Comparison of ENCODE assay signal across 8 cellular contexts in genomic region chr2:27123302-27124150, GRCh38. TPM values are rescaled to one million over a fixed set of nuclear protein-coding genes. Genes with fewer than 3 reads are reported as not detected.
DNase-seq lines count a peak whose midpoint lies in the region; ATAC-seq and TF ChIP-seq lines count a peak whose summit lies in the region.

ABHD1 (plus strand) TSS chr2:27123815; CDS start chr2:27123949, 134 bp downstream.

- peak; percentile 87 to 93 for ATAC-seq in lower lobe of right lung

- H3K9ac ChIP-seq in duodenal mucosa (ENCODE audit: low read depth in 1 of 2, low read length in 2 of 2), result peak within 1 kb of the TSS; percentile 41 to 63

- TF ChIP-seq CTCF in GM12865 (IDR thresholded peaks at IDR 0.05; ENCODE audit: insufficient read depth, low read depth, low read length, missing control alignments) (no peak), lower lobe of right lung (IDR thresholded peaks at IDR 0.05) (peak; percentile 10)

- peaks cover 9 to 24% of the 10 kb centered on the region in 2 donors for H3K4me1 ChIP-seq in duodenal mucosa (ENCODE audit: control insufficient read depth in 1 of 2, insufficient read depth in 2 of 2, low read length in 2 of 2)
- H3K4me1 ChIP-seq in lower lobe of right lung, result peaks cover 12% of the 10 kb centered on the region

- DNase-seq in GM12865 (ENCODE audit: low read depth), result peak; percentile 38
- peak; percentile 56 for DNase-seq in NCI-H146 (lab: John Stamatoyannopoulos, UW)
- DNase-seq in activated CD4-positive, alpha-beta T cell treated with anti-CD3 and anti-CD28 coated beads, Interleukin-2, amount 50 U/mL, for 48 hours, result peak; percentile 62 to 71
- DNase-seq in lower lobe of right lung, result peak; percentile 82
- peak in 2 of 3 experiments; percentile 27 to 56 for DNase-seq in stimulated activated CD4-positive, alpha-beta T cell treated with anti-CD3 and anti-CD28 coated beads, TNF-alpha, amount 100 ng/mL, for 24 hours (ENCODE audit: low read depth in 3 of 3)
- DNase-seq in NCI-H1694 (lab: John Stamatoyannopoulos, UW), result no peak
- no peak for DNase-seq in SW 1271 (lab: John Stamatoyannopoulos, UW)

- H3K27me3 ChIP-seq in duodenal mucosa (ENCODE audit: control insufficient read depth in 1 of 2, insufficient read depth in 2 of 2, low read length in 2 of 2), result peaks cover 5 to 8% of the 10 kb centered on the region in 2 donors
- peaks cover 1% of the 10 kb centered on the region for H3K27me3 ChIP-seq in lower lobe of right lung (ENCODE audit: low read depth)

- H3K9me3 ChIP-seq in duodenal mucosa (ENCODE audit: control insufficient read depth in 1 of 2, low read length in 2 of 2), result no peaks in the 10 kb centered on the region
- H3K9me3 ChIP-seq in lower lobe of right lung, result no peaks in the 10 kb centered on the region

- H3K36me3 ChIP-seq in duodenal mucosa (ENCODE audit: control insufficient read depth in 1 of 2, insufficient read depth in 2 of 2, low read length in 2 of 2) (no peaks in the 10 kb centered on the region), lower lobe of right lung (no peaks in the 10 kb centered on the region)

- intact Hi-C loops in lower lobe of right lung (cut with DNase I), result no loop called here

- H3K4me3 ChIP-seq in GM12865 (ENCODE audit: low read depth, low read length), result peak within 1 kb of the TSS; percentile 57
- peak within 1 kb of the TSS; percentile 74 to 89 for H3K4me3 ChIP-seq in duodenal mucosa (ENCODE audit: low read depth in 1 of 2, low read length in 2 of 2)
- peak within 1 kb of the TSS; percentile 58 for H3K4me3 ChIP-seq in lower lobe of right lung

- H3K27ac ChIP-seq in duodenal mucosa (ENCODE audit: low read depth, low read length) (peak within 1 kb of the TSS; percentile 4), lower lobe of right lung (peak within 1 kb of the TSS; percentile 31)

RNA-seq across cellular contexts. Expression of gene ABHD1, which starts in this region (rescaled TPM):
- 0.21 TPM for total RNA-seq in lower lobe of right lung

Comparison
In these comparisons a context has a peak if more than half of its experiments do, and no peak if none do; other contexts are left out.
1. Peak in DNase-seq, ATAC-seq, H3K4me3 ChIP-seq and H3K27ac ChIP-seq in lower lobe of right lung; RNA of the gene not detected or under 1 TPM.
2. DNase-seq: peak in GM12865 (single experiment), NCI-H146 (single experiment), activated CD4-positive, alpha-beta T cell treated with anti-CD3 and anti-CD28 coated beads, Interleukin-2, amount 50 U/mL, for 48 hours (2 of 2) and stimulated activated CD4-positive, alpha-beta T cell treated with anti-CD3 and anti-CD28 coated beads, TNF-alpha, amount 100 ng/mL, for 24 hours (2 of 3); none in NCI-H1694 (single experiment) and SW 1271 (0 of 2).
3. Peak in every context shown above with its lines, with median percentiles within 50 percentile points of each other: H3K4me3 ChIP-seq.